ENCODE assay signal across 10 cellular contexts in genomic region chr2:173898178-173898668, GRCh38.
DNase-seq lines count a peak whose midpoint lies in the region; ATAC-seq and TF ChIP-seq lines count a peak whose summit lies in the region.
"Had no signal": no experiment of that assay in that cellular context is flagged by ENCODE, and none has a peak within 500 bp of the region (broad histone marks: within the 10 kb centered on the region; RNA-seq: fewer than 3 reads in every experiment).

No MANE protein-coding gene starts in this region.

- H3K36me3 ChIP-seq in BLaER1: no peaks in the 10 kb centered on the region
- H3K36me3 ChIP-seq in Panc1 (ENCODE audit: control insufficient read depth, insufficient read depth, low read length): no peaks in the 10 kb centered on the region
- H3K36me3 ChIP-seq: thoracic aorta had no signal

- H3K4me3 ChIP-seq in BLaER1 (no peak overlapping the region), Panc1 (ENCODE audit: low read depth in 2 of 2, low read length in 2 of 2) (no peak overlapping the region)
- H3K4me3 ChIP-seq: thoracic aorta had no signal

- H3K27me3 Mint-ChIP-seq in activated T-cell treated with anti-CD3 and anti-CD28 coated beads, Interleukin-2, amount 50 U/mL, for 72 hours (ENCODE audit: low read depth): no peaks in the 10 kb centered on the region

- no peak overlapping the region for H3K27ac ChIP-seq in BLaER1
- no peak overlapping the region for H3K27ac ChIP-seq in Panc1 (ENCODE audit: low read length)
- H3K27ac ChIP-seq: thoracic aorta had no signal

- H3K27me3 ChIP-seq in BLaER1 (no peaks in the 10 kb centered on the region), Panc1 (ENCODE audit: control insufficient read depth, insufficient read depth, low read length) (no peaks in the 10 kb centered on the region)

- no peak for TF ChIP-seq CTCF in Panc1 (IDR thresholded peaks at IDR 0.05)

- no peaks in the 10 kb centered on the region for H4K20me1 ChIP-seq in BLaER1

- H3K27ac Mint-ChIP-seq in activated T-cell treated with anti-CD3 and anti-CD28 coated beads, Interleukin-2, amount 50 U/mL, for 72 hours: no peak overlapping the region

- intact Hi-C loops in Panc1 (cut with micrococcal nuclease; ENCODE audit: unreplicated experiment): no loop called here

- POLR2A ChIA-PET in Panc1 (lab: Charles Lee): interaction anchor here (0.6 kb wide), 1 partner anchor 35 kb away, joined by 4 read pairs; no protein-coding TSS in a partner anchor

- no peak overlapping the region for H3K4me3 Mint-ChIP-seq in activated T-cell treated with anti-CD3 and anti-CD28 coated beads, Interleukin-2, amount 50 U/mL, for 72 hours
- H3K4me3 Mint-ChIP-seq: neural crest cell had no signal

- no peak for DNase-seq in Panc1 (ENCODE audit: low read depth, low spot score)
- DNase-seq in NCI-H1694 (lab: John Stamatoyannopoulos, UW): no peak
- no peak for DNase-seq in HK-2 (ENCODE audit: unreplicated experiment)
- no peak for DNase-seq in NCI-H69 (lab: John Stamatoyannopoulos, UW)
- no peak for DNase-seq in activated T-cell treated with anti-CD3 and anti-CD28 coated beads, Interleukin-2, amount 50 U/mL, for 72 hours

- peak; percentile 43 for TF ChIP-seq POLR2A in GM19193 (IDR thresholded peaks at IDR 0.05; ENCODE audit: extremely low read depth, insufficient read depth, insufficient read length)

- peaks cover 0 to 1% of the 10 kb centered on the region in 2 donors for H3K36me3 Mint-ChIP-seq in activated T-cell treated with anti-CD3 and anti-CD28 coated beads, Interleukin-2, amount 50 U/mL, for 72 hours (ENCODE audit: insufficient read depth in 2 of 2)

- no TSS peak for BruUV-seq in Panc1 (replicated peaks; lab: Mats Ljungman, UMichigan)

- CTCF ChIA-PET in Panc1 (lab: Charles Lee): no interaction called here

- H3K9me3 ChIP-seq in BLaER1: no peaks in the 10 kb centered on the region
- H3K9me3 ChIP-seq in Panc1 (ENCODE audit: control insufficient read depth, insufficient read depth, low read depth, low read length): no peaks in the 10 kb centered on the region
- H3K9me3 ChIP-seq: thoracic aorta had no signal

- peaks cover 23% of the 10 kb centered on the region for H3K4me1 Mint-ChIP-seq in activated T-cell treated with anti-CD3 and anti-CD28 coated beads, Interleukin-2, amount 50 U/mL, for 72 hours (ENCODE audit: low read depth)

- H3K4me1 ChIP-seq in BLaER1 (peaks cover 34% of the 10 kb centered on the region), Panc1 (ENCODE audit: control insufficient read depth, insufficient read depth, low read length) (no peaks in the 10 kb centered on the region)

- in situ Hi-C loops in Panc1 (cut with HindIII; ENCODE audit: low pct_unique_long_range_greater_than_20kb, low sequenced_read_pairs): no loop called here

- no peak overlapping the region for H3K9ac ChIP-seq in BLaER1

- peak overlapping the region; percentile 0; the same call in 1 of the 2 replicates for H3K4me2 ChIP-seq in BLaER1

- peak; percentile 96 for ATAC-seq in HG03025 (IDR thresholded peaks at IDR 0.05; ENCODE audit: low FRiP score, unreplicated experiment)
- ATAC-seq in Panc1: 0 out of 2 replicates have a peak, but pooled peaks have one; percentile 20
- no peak for ATAC-seq in activated T-cell treated with anti-CD3 and anti-CD28 coated beads, Interleukin-2, amount 50 U/mL, for 72 hours (replicated peaks in 1 of 2)

- peaks cover 0 to 5% of the 10 kb centered on the region in 2 donors for H3K9me3 Mint-ChIP-seq in activated T-cell treated with anti-CD3 and anti-CD28 coated beads, Interleukin-2, amount 50 U/mL, for 72 hours
- H3K9me3 Mint-ChIP-seq: neural crest cell had no signal

Comparison
In these comparisons a context has a peak if more than half of its experiments do, and no peak if none do; other contexts are left out.
1. ATAC-seq: peak in HG03025 (single experiment) and Panc1 (single experiment); none in activated T-cell treated with anti-CD3 and anti-CD28 coated beads, Interleukin-2, amount 50 U/mL, for 72 hours (0 of 2).